ENCODE assay signal across 20 cellular contexts in genomic region chr11:106974831-106975230, GRCh38. TPM values are rescaled to one million over a fixed set of nuclear protein-coding genes. Genes with fewer than 3 reads are reported as not detected.
A peak's percentile ranks its signal among the peaks of the same experiment; 100 is the strongest.
DNase-seq lines count a peak whose midpoint lies in the region; ATAC-seq and TF ChIP-seq lines count a peak whose summit lies in the region.
"Had no signal": no experiment of that assay in that cellular context is flagged by ENCODE, and none has a peak within 500 bp of the region (broad histone marks: within the 10 kb centered on the region; RNA-seq: fewer than 3 reads in every experiment).

No MANE protein-coding gene starts in this region.

- H3K36me3 ChIP-seq in DND-41 (ENCODE audit: insufficient read depth, low read length) (no peaks in the 10 kb centered on the region), RWPE2 (ENCODE audit: low read depth) (no peaks in the 10 kb centered on the region), smooth muscle cell (ENCODE audit: low read depth) (no peaks in the 10 kb centered on the region)

- H3K27me3 ChIP-seq in DND-41 (ENCODE audit: insufficient read depth, low read length, poor library complexity), result no peaks in the 10 kb centered on the region
- H3K27me3 ChIP-seq in RWPE2 (ENCODE audit: insufficient read depth, poor library complexity, severe bottlenecking), result peaks cover 3% of the 10 kb centered on the region
- no peaks in the 10 kb centered on the region for H3K27me3 ChIP-seq in smooth muscle cell (ENCODE audit: low read depth)
- H3K27me3 ChIP-seq in dorsolateral prefrontal cortex, result no peaks in the 10 kb centered on the region

- H3K4me2 ChIP-seq in DND-41 (ENCODE audit: insufficient read depth, low read length) (no peak overlapping the region), smooth muscle cell (no peak overlapping the region)

- H2AFZ ChIP-seq in DND-41 (ENCODE audit: low read depth, low read length), result peak overlapping the region; percentile 71
- H2AFZ ChIP-seq in smooth muscle cell (ENCODE audit: low read depth), result no peak overlapping the region

- H3K27ac ChIP-seq in DND-41 (ENCODE audit: low read length), result no peak overlapping the region
- H3K27ac ChIP-seq in RWPE2 (ENCODE audit: poor library complexity, severe bottlenecking), result no peak overlapping the region
- H3K27ac ChIP-seq in smooth muscle cell (ENCODE audit: low read depth), result no peak overlapping the region
- no peak overlapping the region for H3K27ac ChIP-seq in dorsolateral prefrontal cortex

- no peaks in the 10 kb centered on the region for H3K9me3 ChIP-seq in DND-41 (ENCODE audit: insufficient read depth, low read length, severe bottlenecking)
- H3K9me3 ChIP-seq in RWPE2 (ENCODE audit: severe bottlenecking), result no peaks in the 10 kb centered on the region
- H3K9me3 ChIP-seq in smooth muscle cell (replicated peaks; ENCODE audit: low read depth), result no peaks in the 10 kb centered on the region

- H3K79me2 ChIP-seq in DND-41 (ENCODE audit: insufficient read depth, low read length) (no peaks in the 10 kb centered on the region), smooth muscle cell (ENCODE audit: low read depth) (no peaks in the 10 kb centered on the region)

- DNase-seq in DND-41, result no peak
- DNase-seq in RWPE2 (ENCODE audit: low spot score), result no peak
- DNase-seq in epithelial cell of esophagus (ENCODE audit: low read depth), result no peak
- peak; percentile 64 for DNase-seq in putamen (ENCODE audit: low spot score)
- no peak for DNase-seq in NCI-H187 (lab: John Stamatoyannopoulos, UW)
- DNase-seq in smooth muscle cell (lab: John Stamatoyannopoulos, UW; ENCODE audit: unreplicated experiment), result no peak
- no peak for DNase-seq in dorsolateral prefrontal cortex
- DNase-seq: C1 segment of cervical spinal cord, DMS153, IMR-90, Kasumi-1, NCI-H1930, NCI-H2171, NCI-H446 treated with DMSO at 0.1 percent for 48 hours, NCI-H748 treated with DMSO at 0.1 percent for 48 hours, SIG-M5 had no signal

- intact Hi-C loops in dorsolateral prefrontal cortex (cut with DNase I), result no loop called here

- no peak overlapping the region for H3K4me3 ChIP-seq in DND-41 (ENCODE audit: low read depth in 1 of 2, low read length in 2 of 2)
- H3K4me3 ChIP-seq in RWPE2 (ENCODE audit: severe bottlenecking), result no peak overlapping the region
- H3K4me3 ChIP-seq in epithelial cell of esophagus (ENCODE audit: low read length), result no peak overlapping the region
- no peak overlapping the region for H3K4me3 ChIP-seq in smooth muscle cell
- H3K4me3 ChIP-seq in dorsolateral prefrontal cortex, result no peak overlapping the region
- H3K4me3 ChIP-seq: GM12878 had no signal

- peak; percentile 49; the same call in 2 of the 3 replicates for ATAC-seq in DND-41 (ENCODE audit: insufficient read depth, low read depth)
- ATAC-seq in RWPE2 (ENCODE audit: low read depth), result no peak
- no peak for ATAC-seq in HG03457 (IDR thresholded peaks at IDR 0.05; ENCODE audit: unreplicated experiment)
- ATAC-seq: GM12878, Panc1 had no signal

- H4K20me1 ChIP-seq in DND-41 (ENCODE audit: insufficient read depth, low read length) (no peaks in the 10 kb centered on the region), smooth muscle cell (ENCODE audit: low read depth) (no peaks in the 10 kb centered on the region)

- TF ChIP-seq CTCF in DND-41 (IDR thresholded peaks at IDR 0.05; ENCODE audit: borderline replicate concordance, extremely low read depth, low read length, poor library complexity, severe bottlenecking) (peak; percentile 43), RWPE2 (IDR thresholded peaks at IDR 0.05; ENCODE audit: poor library complexity, severe bottlenecking) (peak; percentile 19), epithelial cell of esophagus (IDR thresholded peaks at IDR 0.05; ENCODE audit: insufficient read depth, low read depth, low read length, missing control alignments) (peak; percentile 33), smooth muscle cell (IDR thresholded peaks at IDR 0.05; ENCODE audit: borderline replicate concordance, insufficient read depth, poor library complexity, severe bottlenecking) (no peak), dorsolateral prefrontal cortex (IDR thresholded peaks at IDR 0.05 in 54 of 56, conservative IDR thresholded peaks at IDR 0.05 in 2 of 56; ENCODE audit: low read depth in 1 of 56, partially characterized antibody in 56 of 56) (peak in 3 of 56 donors; percentile 9 to 34 (median 13))

- H3K4me1 ChIP-seq in DND-41 (ENCODE audit: insufficient read depth, low read length) (peaks cover 9% of the 10 kb centered on the region), RWPE2 (ENCODE audit: insufficient read depth, poor library complexity, severe bottlenecking) (no peaks in the 10 kb centered on the region), smooth muscle cell (ENCODE audit: low read depth) (no peaks in the 10 kb centered on the region)

- no peak overlapping the region for H3K9ac ChIP-seq in DND-41 (ENCODE audit: low read depth, low read length)
- no peak overlapping the region for H3K9ac ChIP-seq in smooth muscle cell (ENCODE audit: low read depth)

- no peaks in the 10 kb centered on the region for H3F3A ChIP-seq in smooth muscle cell (ENCODE audit: low read depth)

RNA-seq across cellular contexts. Expression of gene GUCY1A2, which starts 43.4 kb away (rescaled TPM):
- total RNA-seq in smooth muscle cell (1.1 and 1.6 TPM in 2 replicates), dorsolateral prefrontal cortex (10 to 100 TPM; 20.3 to 89.9 (median 64.0) TPM)
- polyA plus RNA-seq in smooth muscle cell, result 0.08 and 0.18 TPM in 2 replicates
- total RNA-seq: HT-29 had no signal
